In the genomic region with DNA sequence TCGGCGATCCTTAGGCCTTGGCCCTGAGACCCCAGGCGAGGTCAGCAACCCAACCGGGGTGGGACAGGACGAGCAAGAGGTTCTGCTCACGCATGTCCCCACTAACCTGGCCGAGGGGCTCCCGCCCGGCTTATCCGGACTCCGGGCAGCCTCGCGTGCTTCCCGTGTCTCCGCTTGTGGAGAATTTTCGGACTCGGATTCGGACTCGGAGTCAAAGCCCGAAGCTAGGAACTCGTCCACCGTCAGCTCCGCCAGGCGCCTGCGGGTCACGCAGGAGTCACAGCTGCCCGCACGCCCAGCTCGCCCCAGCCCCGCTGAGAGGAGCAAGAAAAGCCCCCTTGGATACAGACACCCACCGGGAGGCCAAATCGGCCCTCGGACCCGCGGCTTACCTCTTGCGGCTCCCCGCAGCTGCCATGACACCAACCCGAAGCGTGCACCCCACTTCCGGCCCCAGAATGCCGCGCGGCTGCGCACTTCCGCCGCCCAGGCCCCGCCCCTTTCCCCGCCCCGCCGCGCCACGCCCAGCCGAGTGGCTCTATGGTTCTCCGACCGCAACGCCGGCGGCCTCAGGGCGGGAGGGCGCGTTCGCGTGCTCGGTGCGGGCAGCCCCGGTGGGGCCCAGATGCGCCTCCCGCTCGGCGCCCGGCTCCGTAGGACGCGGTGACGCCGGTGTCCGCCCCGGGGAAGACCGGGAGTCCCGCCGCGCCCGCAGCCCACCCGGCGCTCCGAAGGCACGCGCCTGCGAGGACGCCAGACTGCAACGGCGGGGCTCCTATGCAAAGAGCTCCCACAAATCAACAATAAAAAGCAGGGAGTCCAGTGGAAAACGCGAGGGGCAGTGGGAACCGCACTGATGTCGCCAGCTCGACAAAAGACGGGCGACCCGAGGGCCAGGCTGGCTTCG, we compare ENCODE assay signal across 8 cellular contexts. TPM values are rescaled to one million over a fixed set of nuclear protein-coding genes. Genes with fewer than 3 reads are reported as not detected.
DNase-seq lines count a peak whose midpoint lies in the region; ATAC-seq and TF ChIP-seq lines count a peak whose summit lies in the region.

A gene (minus strand): TSS at position 434 of the 907 bp plus-strand sequence. CDS start 16 bp downstream, at position 418.

- intact Hi-C loops in heart right ventricle (cut with DNase I), result loop anchor here in 3 of 10 donors (5.0 to 10.0 kb wide), 2 partner anchors 52 to 54 kb away; no protein-coding TSS in a partner anchor
- intact Hi-C loops in prostate gland (cut with DNase I), result no loop called here

- no peak for TF ChIP-seq CTCF in GM06990 (IDR thresholded peaks at IDR 0.05; ENCODE audit: insufficient read depth, low read length, poor library complexity, severe bottlenecking)
- TF ChIP-seq CTCF in HFF-Myc (IDR thresholded peaks at IDR 0.05; ENCODE audit: low read depth, low read length, missing control alignments), result no peak
- TF ChIP-seq CTCF in heart right ventricle (IDR thresholded peaks at IDR 0.05), result peak in 1 of 9 donors; percentile 6
- no peak for TF ChIP-seq CTCF in prostate gland (IDR thresholded peaks at IDR 0.05)

- H3K27me3 ChIP-seq in GM06990 (replicated peaks; ENCODE audit: control insufficient read depth, insufficient read depth, low read length) (no peaks in the 10 kb centered on the region), heart right ventricle (peaks cover 0 to 4% (median 0%) of the 10 kb centered on the region in 7 donors), prostate gland (replicated peaks; ENCODE audit: insufficient read depth) (no peaks in the 10 kb centered on the region)

- 6 to 8% (median 8%) methylated on average over 78 to 100 of the region's 101 CpGs for WGBS in adipose tissue, 3 donors
- 7 to 8% methylated on average over 89 to 101 of the region's 101 CpGs for WGBS in heart right ventricle, 2 donors
- 8% methylated on average over 67 of the region's 101 CpGs for WGBS in prostate gland

- DNase-seq in GM06990 (ENCODE audit: extremely low read depth, insufficient read length) (peak; percentile 91), HFF-Myc (ENCODE audit: extremely low read depth, low read depth) (no peak), NCI-H1092 treated with DMSO at 0.1 percent for 48 hours (lab: John Stamatoyannopoulos, UW) (peak; percentile 63), T-helper 1 cell (peak; percentile 86 to 93 (median 92)), heart right ventricle (peak; percentile 93 to 96), prostate gland (ENCODE audit: low spot score) (peak; percentile 90), ureter (ENCODE audit: low spot score) (peak; percentile 97)

- H3K9me3 ChIP-seq in heart right ventricle (no peaks in the 10 kb centered on the region), prostate gland (no peaks in the 10 kb centered on the region)

- H3K4me3 ChIP-seq in GM06990 (replicated peaks; ENCODE audit: low read depth, low read length) (peak within 1 kb of the TSS; percentile 100), HFF-Myc (replicated peaks; ENCODE audit: low read depth, low read length) (peak within 1 kb of the TSS; percentile 99), heart right ventricle (peak within 1 kb of the TSS; percentile 79 to 100 (median 97)), prostate gland (peak within 1 kb of the TSS; percentile 84 to 90)

- H3K36me3 ChIP-seq in GM06990 (ENCODE audit: control insufficient read depth, insufficient read depth, low read length) (peaks cover 16% of the 10 kb centered on the region), heart right ventricle (peaks cover 0 to 41% (median 14%) of the 10 kb centered on the region in 9 donors), prostate gland (peaks cover 9 to 13% of the 10 kb centered on the region in 2 donors)

- H3K4me1 ChIP-seq in heart right ventricle (peaks cover 12 to 33% (median 23%) of the 10 kb centered on the region in 9 donors), prostate gland (replicated peaks) (peaks cover 6% of the 10 kb centered on the region)

- ATAC-seq in heart right ventricle, result peak; percentile 89 to 97 (median 96)

- no peak for TF ChIP-seq POLR2A in prostate gland (IDR thresholded peaks at IDR 0.05)

- H3K27ac ChIP-seq in adipose tissue (ENCODE audit: low read depth, low read length), result no peak within 1 kb of the TSS
- H3K27ac ChIP-seq in heart right ventricle, result peak within 1 kb of the TSS in 9 of 10 donors; percentile 59 to 86 (median 69)
- peak within 1 kb of the TSS in 1 of 2 donors; percentile 32 for H3K27ac ChIP-seq in prostate gland

RNA-seq across cellular contexts. Expression of the gene that starts here (rescaled TPM):
- 10 to 100 TPM; 39.8 to 50.2 (median 44.3) TPM for polyA plus RNA-seq in adipose tissue
- total RNA-seq in heart right ventricle, result 10 to 100 TPM; 38.3 to 52.5 (median 42.6) TPM
- polyA plus RNA-seq in heart right ventricle, result 10 to 100 TPM; 62.5 to 64.8 TPM
- total RNA-seq in prostate gland, result 10 to 100 TPM; 43.2 to 65.5 TPM
- total RNA-seq in ureter, result 71.9 TPM
